8 cellular contexts compared by ENCODE assay signal in genomic region chr4:186723207-186724047, GRCh38. TPM values are rescaled to one million over a fixed set of nuclear protein-coding genes. Genes with fewer than 3 reads are reported as not detected.
DNase-seq lines count a peak whose midpoint lies in the region; ATAC-seq and TF ChIP-seq lines count a peak whose summit lies in the region.

Gene FAT1 (minus strand): TSS chr4:186723856. CDS start chr4:186709827, 14,029 bp downstream.

- WGBS in GM23248 (ENCODE audit: low coverage in 1 of 2, low lambda C conversion rate in 2 of 2, missing lambda C conversion rate in 2 of 2), 2 experiments: 1% methylated on average over 57 to 77 of the region's 117 CpGs
- 2 to 3% methylated on average over 73 to 117 of the region's 117 CpGs for WGBS in esophagus, 2 donors

- intact Hi-C loops in upper lobe of right lung (cut with DNase I): no loop called here

- H3K36me3 Mint-ChIP-seq in mesothelial cell of epicardium: no peaks in the 10 kb centered on the region

- no peaks in the 10 kb centered on the region for H3K9me3 Mint-ChIP-seq in mesothelial cell of epicardium

- ATAC-seq in upper lobe of right lung (peak; percentile 83), GM21576 (IDR thresholded peaks at IDR 0.05; ENCODE audit: unreplicated experiment) (no peak)

- no peak for DNase-seq in AG04449 (ENCODE audit: low read depth, low spot score)
- peak; percentile 90 for DNase-seq in GM23248
- DNase-seq in SKM-1 (lab: John Stamatoyannopoulos, UW; ENCODE audit: unreplicated experiment): peak; percentile 20
- peak; percentile 70 to 81 for DNase-seq in mesothelial cell of epicardium (ENCODE audit: low spot score in 2 of 2, unreplicated experiment in 2 of 2)
- DNase-seq in upper lobe of right lung: peak; percentile 87
- no peak for DNase-seq in Ammon's horn (ENCODE audit: low spot score)

- TF ChIP-seq CTCF in AG04449 (IDR thresholded peaks at IDR 0.05; ENCODE audit: insufficient read depth, low read length, missing control alignments): no peak
- TF ChIP-seq CTCF in mesothelial cell of epicardium (IDR thresholded peaks at IDR 0.05; ENCODE audit: unreplicated experiment): no peak
- no peak for TF ChIP-seq CTCF in upper lobe of right lung (IDR thresholded peaks at IDR 0.05)

- H3K36me3 ChIP-seq in GM23248 (ENCODE audit: low read depth) (no peaks in the 10 kb centered on the region), esophagus (ENCODE audit: control insufficient read depth in 2 of 2, insufficient read depth in 2 of 2, low read length in 1 of 2) (no peaks in the 10 kb centered on the region), upper lobe of right lung (no peaks in the 10 kb centered on the region)

- H3K27ac ChIP-seq in GM23248 (peak within 1 kb of the TSS; percentile 86), esophagus (ENCODE audit: low read depth in 2 of 2, low read length in 1 of 2) (peak within 1 kb of the TSS; percentile 88 to 89), upper lobe of right lung (peak within 1 kb of the TSS; percentile 71)

- H3K27me3 ChIP-seq in GM23248 (replicated peaks; ENCODE audit: insufficient read depth): no peaks in the 10 kb centered on the region
- no peaks in the 10 kb centered on the region for H3K27me3 ChIP-seq in esophagus (ENCODE audit: control insufficient read depth in 1 of 2, insufficient read depth in 2 of 2, low read length in 2 of 2)
- H3K27me3 ChIP-seq in upper lobe of right lung: peaks cover 13% of the 10 kb centered on the region

- no peaks in the 10 kb centered on the region for H3K9me2 ChIP-seq in GM23248 (ENCODE audit: insufficient read depth)

- H3K4me3 Mint-ChIP-seq in mesothelial cell of epicardium: peak within 1 kb of the TSS; percentile 98

- peaks cover 25% of the 10 kb centered on the region for H3F3A ChIP-seq in GM23248 (ENCODE audit: insufficient read depth)

- H3K4me1 ChIP-seq in GM23248 (ENCODE audit: insufficient read depth) (peaks cover 21% of the 10 kb centered on the region), esophagus (ENCODE audit: control insufficient read depth in 2 of 2, insufficient read depth in 2 of 2, low read length in 1 of 2) (no peaks in the 10 kb centered on the region), upper lobe of right lung (no peaks in the 10 kb centered on the region)

- no peaks in the 10 kb centered on the region for H3K27me3 Mint-ChIP-seq in mesothelial cell of epicardium (ENCODE audit: low read depth)

- H3K4me3 ChIP-seq in AG04449 (ENCODE audit: low read depth, low read length) (peak within 1 kb of the TSS; percentile 98), GM23248 (peak within 1 kb of the TSS; percentile 88), esophagus (ENCODE audit: low read depth in 1 of 2, low read length in 2 of 2) (peak within 1 kb of the TSS; percentile 83 to 84), upper lobe of right lung (peak within 1 kb of the TSS; percentile 71)

- peaks cover 8% of the 10 kb centered on the region for H3K9me3 ChIP-seq in GM23248 (ENCODE audit: low read depth)
- H3K9me3 ChIP-seq in esophagus (ENCODE audit: control insufficient read depth in 2 of 2, insufficient read depth in 1 of 2, low read depth in 1 of 2, low read length in 1 of 2): no peaks in the 10 kb centered on the region
- peaks cover 4% of the 10 kb centered on the region for H3K9me3 ChIP-seq in upper lobe of right lung

- peak within 1 kb of the TSS; percentile 92 for H3K9ac ChIP-seq in GM23248

- H3K27ac Mint-ChIP-seq in mesothelial cell of epicardium: peak within 1 kb of the TSS; percentile 98

- H4K20me1 ChIP-seq in GM23248 (ENCODE audit: insufficient read depth): 0 out of 2 replicates have a peak, but pooled peaks cover 9% of the 10 kb centered on the region

- H3K79me2 ChIP-seq in GM23248 (ENCODE audit: insufficient read depth): peaks cover 81% of the 10 kb centered on the region

- H2AFZ ChIP-seq in GM23248: peak within 1 kb of the TSS; percentile 88

- CTCF ChIA-PET in AG04449 (lab: Yijun Ruan, JAX): interaction anchor here (1.0 to 1.3 kb wide), 2 partner anchors 53 to 232 kb away, joined by 3 to 5 read pairs; no protein-coding TSS in a partner anchor

- POLR2A ChIA-PET in AG04449 (lab: Yijun Ruan, JAX): interaction anchor here (0.6 to 1.5 kb wide), 8 partner anchors 9 to 884 kb away, joined by 3 to 7 read pairs (median 4); no protein-coding TSS in a partner anchor

- in situ Hi-C loops in GM23248 (cut with MboI): loop anchor here (25.0 kb wide), 1 partner anchor 864 kb away; no protein-coding TSS in a partner anchor

- peak within 1 kb of the TSS; percentile 96 for H3K4me2 ChIP-seq in GM23248 (ENCODE audit: unreplicated experiment)

- H3K4me1 Mint-ChIP-seq in mesothelial cell of epicardium: peaks cover 29% of the 10 kb centered on the region

RNA-seq across cellular contexts. Expression of gene FAT1, which starts in this region (rescaled TPM):
- total RNA-seq in GM23248 (2014; rRNA removed; shearing (Covaris generic)): 250 and 261 TPM in 2 replicates
- polyA plus RNA-seq in GM23248 (2016; fragmentation: Nextera tagmentation; extraction: Ambion mirVana) (53.3 and 54.0 TPM in 2 replicates), esophagus (10 to 100 TPM; 11.5 to 21.0 TPM)
- total RNA-seq in mesothelial cell of epicardium (211 to 224 TPM (median 224 TPM) in 3 replicates), upper lobe of right lung (84.3 TPM)

Comparison
In these comparisons a context has a peak if more than half of its experiments do, and no peak if none do; other contexts are left out.
1. DNase-seq: peak in GM23248 (single experiment), SKM-1 (single experiment), mesothelial cell of epicardium (2 of 2) and upper lobe of right lung (single experiment); none in AG04449 (single experiment) and Ammon's horn (single experiment).
2. Peak in every context shown above with its lines, with median percentiles within 50 percentile points of each other: H3K4me3 ChIP-seq and H3K27ac ChIP-seq.